Comparison of ENCODE assay signal across 31 cellular contexts in genomic region chr9:127181595-127182190, GRCh38. TPM values are rescaled to one million over a fixed set of nuclear protein-coding genes. Genes with fewer than 3 reads are reported as not detected.
DNase-seq lines count a peak whose midpoint lies in the region; ATAC-seq, FAIRE-seq and TF ChIP-seq lines count a peak whose summit lies in the region.
"Had no signal": no experiment of that assay in that cellular context is flagged by ENCODE, and none has a peak within 500 bp of the region (broad histone marks: within the 10 kb centered on the region; RNA-seq: fewer than 3 reads in every experiment).

No MANE protein-coding gene starts in this region.

- H2BK120ac ChIP-seq in IMR-90 (ENCODE audit: low read depth, low read length) (peak overlapping the region; percentile 10; the same call in 1 of the 2 replicates), H1 (replicated peaks; ENCODE audit: low read depth, low read length) (no peak overlapping the region)

- intact Hi-C loops in IMR-90 (cut with micrococcal nuclease) (no loop called here), sciatic nerve (cut with DNase I) (no loop called here)

- no peak overlapping the region for H3K27ac Mint-ChIP-seq in activated naive CD4-positive, alpha-beta T cell treated with anti-CD3 and anti-CD28 coated beads, Interleukin-2, amount 10 ng/mL, durations not matched to agents 7 days and 5 days
- H3K27ac Mint-ChIP-seq: activated CD4-positive, alpha-beta T cell treated with anti-CD3 and anti-CD28 coated beads, Interleukin-2, amount 10 ng/mL, durations not matched to agents 24 days and 14 days; mesothelial cell of epicardium had no signal

- H2BK5ac ChIP-seq in IMR-90 (ENCODE audit: low read depth, low read length, poor library complexity, severe bottlenecking), result no peak overlapping the region
- no peak overlapping the region for H2BK5ac ChIP-seq in H1 (ENCODE audit: low read depth, low read length)

- POLR2A ChIA-PET in IMR-90 (lab: Charles Lee; ENCODE audit: unreplicated experiment), result no interaction called here
- POLR2A ChIA-PET in H1 (lab: Charles Lee; ENCODE audit: partially characterized antibody), result interaction anchor here (1.4 kb wide), 1 partner anchor 13 kb away, joined by 3 read pairs; no protein-coding TSS in a partner anchor

- H2BK20ac ChIP-seq in IMR-90 (ENCODE audit: low read depth, low read length) (no peak overlapping the region), H1 (ENCODE audit: low read length) (no peak overlapping the region)

- H4K91ac ChIP-seq in IMR-90 (ENCODE audit: insufficient read depth, low read depth, low read length) (no peak overlapping the region), H1 (replicated peaks; ENCODE audit: insufficient read length, low read length) (no peak overlapping the region)

- TF ChIP-seq RAD21 in IMR-90 (IDR thresholded peaks at IDR 0.05; ENCODE audit: low read length) (no peak), H1 (IDR thresholded peaks at IDR 0.05 in 1 of 2, conservative IDR thresholded peaks at IDR 0.05 in 1 of 2; ENCODE audit: low read depth in 2 of 2, low read length in 2 of 2) (no peak)

- no peak overlapping the region for H3K27ac ChIP-seq in IMR-90 (ENCODE audit: insufficient read depth, low read length)
- no peak overlapping the region for H3K27ac ChIP-seq in H1 (ENCODE audit: low read depth, low read length)
- H3K27ac ChIP-seq: C4-2B, gastroesophageal sphincter, tibial nerve had no signal

- H3K79me1 ChIP-seq in IMR-90 (ENCODE audit: low read depth in 1 of 2, low read length in 2 of 2) (no peaks in the 10 kb centered on the region), H1 (ENCODE audit: low read depth, low read length) (no peaks in the 10 kb centered on the region; the same call in 1 of the 2 replicates)

- ATAC-seq in IMR-90 (ENCODE audit: low read depth) (no peak), sciatic nerve (no peak), GM18867 (IDR thresholded peaks at IDR 0.05; ENCODE audit: unreplicated experiment) (no peak)
- ATAC-seq: gastroesophageal sphincter, K562, left ventricle myocardium superior, SK-N-SH treated with all-trans-retinoic acid at 6 μM for 48 hours had no signal

- H3K4me3 Mint-ChIP-seq in activated naive CD4-positive, alpha-beta T cell treated with anti-CD3 and anti-CD28 coated beads, Interleukin-2, amount 10 ng/mL, durations not matched to agents 7 days and 5 days, result no peak overlapping the region
- H3K4me3 Mint-ChIP-seq: activated CD4-positive, alpha-beta T cell treated with anti-CD3 and anti-CD28 coated beads, Interleukin-2, amount 10 ng/mL, durations not matched to agents 24 days and 14 days; H9; mesothelial cell of epicardium had no signal

- H3K9ac ChIP-seq in IMR-90 (ENCODE audit: low read depth, low read length) (no peak overlapping the region), H1 (replicated peaks in 1 of 4; ENCODE audit: extremely low read depth in 1 of 4, low read depth in 3 of 4, low read length in 3 of 4) (no peak overlapping the region)

- TF ChIP-seq CTCF in IMR-90 (conservative IDR thresholded peaks at IDR 0.05; ENCODE audit: low read depth, low read length), result no peak
- no peak for TF ChIP-seq CTCF in H1 (IDR thresholded peaks at IDR 0.05; ENCODE audit: control extremely low read depth in 1 of 3, insufficient read depth in 1 of 3, low read depth in 1 of 3, low read length in 3 of 3)

- FAIRE-seq in H1 (lab: Jason Lieb, UNC), result no peak
- FAIRE-seq: K562, small intestine had no signal

- H3K9me3 Mint-ChIP-seq in activated naive CD4-positive, alpha-beta T cell treated with anti-CD3 and anti-CD28 coated beads, Interleukin-2, amount 10 ng/mL, durations not matched to agents 7 days and 5 days, result no peaks in the 10 kb centered on the region
- H3K9me3 Mint-ChIP-seq: activated CD4-positive, alpha-beta T cell treated with anti-CD3 and anti-CD28 coated beads, Interleukin-2, amount 10 ng/mL, durations not matched to agents 24 days and 14 days; H9; mesothelial cell of epicardium; naive B cell had no signal

- H3K4ac ChIP-seq in IMR-90 (ENCODE audit: low read depth, low read length) (no peak overlapping the region), H1 (replicated peaks; ENCODE audit: insufficient read length, low read depth, low read length) (no peak overlapping the region)

- in situ Hi-C loops in IMR-90 (cut with MboI; ENCODE audit: low sequenced_read_pairs), result no loop called here

- H3K36me3 ChIP-seq in IMR-90 (ENCODE audit: control insufficient read depth, insufficient read depth, low read length) (no peaks in the 10 kb centered on the region), H1 (ENCODE audit: control insufficient read depth in 2 of 4, insufficient read depth in 4 of 4, low read length in 3 of 4) (no peaks in the 10 kb centered on the region)
- H3K36me3 ChIP-seq: gastroesophageal sphincter, tibial nerve had no signal

- H3K56ac ChIP-seq in IMR-90 (ENCODE audit: extremely low read depth, insufficient read depth, low read length), result no peak overlapping the region
- no peak overlapping the region for H3K56ac ChIP-seq in H1 (replicated peaks; ENCODE audit: insufficient read length, low read depth, low read length)

- dilution Hi-C loops in IMR-90 (cut with HindIII; ENCODE audit: low sequenced_read_pairs, unreplicated experiment), result no loop called here

- H3K18ac ChIP-seq in IMR-90 (ENCODE audit: low read depth, low read length) (no peak overlapping the region), H1 (ENCODE audit: extremely low read depth, low read length) (no peak overlapping the region)

- H2BK15ac ChIP-seq in IMR-90 (ENCODE audit: low read depth, low read length) (no peak overlapping the region), H1 (ENCODE audit: low read length) (no peak overlapping the region)

- no peaks in the 10 kb centered on the region for H3K23me2 ChIP-seq in H1 (ENCODE audit: low read depth, low read length)

- H3K23ac ChIP-seq in IMR-90 (ENCODE audit: low read depth, low read length), result no peak overlapping the region
- H3K23ac ChIP-seq in H1 (ENCODE audit: insufficient read length), result no peak overlapping the region

- TF ChIP-seq EP300 in H1 (IDR thresholded peaks at IDR 0.05; ENCODE audit: borderline replicate concordance in 1 of 2, low read depth in 2 of 2, low read length in 2 of 2), result no peak

- H4K5ac ChIP-seq in IMR-90 (ENCODE audit: low read depth, low read length) (no peak overlapping the region), H1 (ENCODE audit: insufficient read length, low read depth, low read length) (no peak overlapping the region)

- no peak overlapping the region for H4K8ac ChIP-seq in IMR-90 (ENCODE audit: low read depth in 2 of 2, low read length in 2 of 2)
- no peak overlapping the region for H4K8ac ChIP-seq in H1 (ENCODE audit: extremely low read depth, insufficient read depth, low read length)

- DNase-seq in DMS 273 (lab: John Stamatoyannopoulos, UW; ENCODE audit: unreplicated experiment) (peak; percentile 52), IMR-90 (no peak), H1 (ENCODE audit: low read depth in 1 of 2, low spot score in 2 of 2) (no peak), sciatic nerve (ENCODE audit: low spot score) (peak; percentile 38), SIG-M5 treated with dmso at 0.1 percent for 504 hours (lab: John Stamatoyannopoulos, UW; ENCODE audit: unreplicated experiment) (no peak)
- DNase-seq in activated naive CD4-positive, alpha-beta T cell treated with anti-CD3 and anti-CD28 coated beads, Interleukin-2, amount 10 ng/mL, durations not matched to agents 7 days and 5 days, result no peak
- DNase-seq: activated CD4-positive, alpha-beta T cell treated with anti-CD3 and anti-CD28 coated beads, Interleukin-2, amount 10 ng/mL, durations not matched to agents 24 days and 14 days; DMS79 treated with DMSO at 0.1 percent for 48 hours; GF-D8; H9; left ventricle myocardium superior; naive B cell; NCI-H1092 treated with DMSO at 0.1 percent for 48 hours; NCI-H1930; NCI-H2227 treated with DMSO at 0.1 percent for 48 hours; NCI-H748 treated with DMSO at 0.1 percent for 48 hours; occipital lobe; RPMI8226; small intestine; stimulated activated CD4-positive, alpha-beta T cell treated with anti-CD3 and anti-CD28 coated beads, Interleukin-1b, Interleukin-23, amount 100 ng/mL, for 48 hours; stimulated activated CD8-positive, alpha-beta memory T cell treated with anti-CD3 and anti-CD28 coated beads, Interleukin-4, amount 100 ng/mL, for 48 hours; T-helper 2 cell had no signal

- WGBS in IMR-90 (ENCODE audit: extremely low coverage in 2 of 2, insufficient read length in 1 of 2), 2 experiments, result 100% methylated on average over 1 of the region's 6 CpGs; no CpG with 5 or more reads in 1 of the 2 experiments
- 94% methylated on average over 5 of the region's 6 CpGs; no CpG with 5 or more reads in 1 of the 2 experiments for WGBS in H1 (ENCODE audit: extremely low coverage in 1 of 2, insufficient coverage in 1 of 2, insufficient read length in 1 of 2, insufficient replicate concordance in 2 of 2, low coverage in 1 of 2, low lambda C conversion rate in 2 of 2, missing lambda C conversion rate in 1 of 2), 2 experiments

- H2AFZ ChIP-seq in IMR-90 (replicated peaks; ENCODE audit: low read length, poor library complexity), result no peak overlapping the region
- H2AFZ ChIP-seq in H1 (ENCODE audit: low read length), result no peak overlapping the region

- TF ChIP-seq POLR2A in IMR-90 (IDR thresholded peaks at IDR 0.05; ENCODE audit: low read depth, low read length) (no peak), H1 (IDR thresholded peaks at IDR 0.05; ENCODE audit: control extremely low read depth in 1 of 2, low read depth in 2 of 2, low read length in 2 of 2) (no peak)

- H3K14ac ChIP-seq in IMR-90 (replicated peaks; ENCODE audit: low read depth, low read length) (no peak overlapping the region), H1 (ENCODE audit: insufficient read length) (no peak overlapping the region)

- peaks cover 28% of the 10 kb centered on the region for H3K27me3 Mint-ChIP-seq in activated naive CD4-positive, alpha-beta T cell treated with anti-CD3 and anti-CD28 coated beads, Interleukin-2, amount 10 ng/mL, durations not matched to agents 7 days and 5 days
- H3K27me3 Mint-ChIP-seq: naive B cell had no signal

- no peaks in the 10 kb centered on the region for H3K36me3 Mint-ChIP-seq in activated naive CD4-positive, alpha-beta T cell treated with anti-CD3 and anti-CD28 coated beads, Interleukin-2, amount 10 ng/mL, durations not matched to agents 7 days and 5 days
- H3K36me3 Mint-ChIP-seq: mesothelial cell of epicardium had no signal

- H3K4me3 ChIP-seq in IMR-90 (ENCODE audit: insufficient read depth, low read depth, low read length) (no peak overlapping the region), H1 (ENCODE audit: extremely low read depth in 1 of 4, insufficient read depth in 2 of 4, low read depth in 3 of 4, low read length in 4 of 4) (no peak overlapping the region)
- H3K4me3 ChIP-seq: gastroesophageal sphincter, K562, stomach, tibial nerve had no signal

- H2AK5ac ChIP-seq in IMR-90 (ENCODE audit: low read depth, low read length) (no peak overlapping the region), H1 (ENCODE audit: low read depth, low read length) (peak overlapping the region; percentile 7; the same call in 1 of the 2 replicates)

- H3K9me1 ChIP-seq in IMR-90 (ENCODE audit: insufficient read depth, low read length), result peaks cover 5% of the 10 kb centered on the region

- H3K4me2 ChIP-seq in IMR-90 (ENCODE audit: low read depth, low read length), result no peak overlapping the region
- no peak overlapping the region for H3K4me2 ChIP-seq in H1 (ENCODE audit: insufficient read depth in 1 of 2, low read depth in 2 of 2, low read length in 2 of 2)

- BruUV-seq in IMR-90 (replicated peaks; lab: Mats Ljungman, UMichigan), result no TSS peak

- CTCF ChIA-PET in IMR-90 (lab: Yijun Ruan, JAX) (no interaction called here), H1 (lab: Charles Lee; ENCODE audit: partially characterized antibody) (interaction anchor here (0.8 to 4.0 kb wide), 3 partner anchors 17 to 241 kb away, joined by 3 to 27 read pairs (median 3); no protein-coding TSS in a partner anchor)
- CTCF ChIA-PET in activated naive CD4-positive, alpha-beta T cell treated with anti-CD3 and anti-CD28 coated beads, Interleukin-2, amount 10 ng/mL, durations not matched to agents 7 days and 5 days (lab: Charles Lee), result interaction anchor here (1.2 kb wide), 1 partner anchor 31 kb away, joined by 3 read pairs; no protein-coding TSS in a partner anchor

- H3K9me3 ChIP-seq in IMR-90 (ENCODE audit: control insufficient read depth, insufficient read depth, low read length) (no peaks in the 10 kb centered on the region), H1 (ENCODE audit: insufficient read depth in 2 of 2, low read depth in 1 of 2, low read length in 1 of 2) (no peaks in the 10 kb centered on the region)
- H3K9me3 ChIP-seq: Caco-2, gastroesophageal sphincter, stomach, tibial nerve had no signal

- no peak overlapping the region; the same call in 1 of the 2 replicates for H2BK12ac ChIP-seq in H1 (ENCODE audit: low read depth, low read length)

- H3K27me3 ChIP-seq in IMR-90 (ENCODE audit: control insufficient read depth, insufficient read depth, low read length), result no peaks in the 10 kb centered on the region
- H3K27me3 ChIP-seq in H1 (replicated peaks in 1 of 4; ENCODE audit: control insufficient read depth in 3 of 4, extremely low read depth in 1 of 4, insufficient read depth in 3 of 4, low read length in 3 of 4), result no peaks in the 10 kb centered on the region
- H3K27me3 ChIP-seq: gastroesophageal sphincter, stomach, tibial nerve had no signal

- H3K79me2 ChIP-seq in H1 (ENCODE audit: control insufficient read depth in 1 of 2, insufficient read depth in 2 of 2, low read length in 2 of 2), result no peaks in the 10 kb centered on the region

- H3K4me1 ChIP-seq in IMR-90 (ENCODE audit: control insufficient read depth, insufficient read depth, low read length), result peaks cover 29% of the 10 kb centered on the region
- peaks cover 0 to 6% (median under 1%) of the 10 kb centered on the region in 4 experiments; a peak in 4 of 7 replicates for H3K4me1 ChIP-seq in H1 (replicated peaks in 1 of 4; ENCODE audit: control insufficient read depth in 3 of 4, insufficient read depth in 4 of 4, low read length in 3 of 4)

- H4K20me1 ChIP-seq in IMR-90 (ENCODE audit: insufficient read depth, low read length) (no peaks in the 10 kb centered on the region), H1 (replicated peaks in 1 of 2; ENCODE audit: control insufficient read depth in 1 of 2, insufficient read depth in 2 of 2, low read length in 2 of 2) (no peaks in the 10 kb centered on the region)

- no peaks in the 10 kb centered on the region for H3K4me1 Mint-ChIP-seq in activated naive CD4-positive, alpha-beta T cell treated with anti-CD3 and anti-CD28 coated beads, Interleukin-2, amount 10 ng/mL, durations not matched to agents 7 days and 5 days
- H3K4me1 Mint-ChIP-seq: activated CD4-positive, alpha-beta T cell treated with anti-CD3 and anti-CD28 coated beads, Interleukin-2, amount 10 ng/mL, durations not matched to agents 24 days and 14 days had no signal

- H2AK9ac ChIP-seq in IMR-90 (replicated peaks; ENCODE audit: low read depth, low read length, poor library complexity), result no peak overlapping the region

RNA-seq across cellular contexts. Expression of gene ANGPTL2, which starts 59.3 kb away (rescaled TPM):
- total RNA-seq in IMR-90 (2012; rRNA removed), result 9.5 and 14.7 TPM in 2 replicates
- 23.5 and 25.1 TPM in 2 replicates for polyA plus RNA-seq in IMR-90 (2012; rRNA removed)
- 17.2 and 30.6 TPM in 2 replicates for polyA plus RNA-seq in IMR-90 (2012; cell fraction: cytosol; rRNA removed)
- 24.7 and 29.8 TPM in 2 replicates for polyA plus RNA-seq in IMR-90 (2012; cell fraction: nucleus; rRNA removed; ENCODE audit: low replicate concordance)
- total RNA-seq in H1 (2021; fragmentation: NEBNext Ultra II Directional; extraction: Animal tissue kit (Norgen Biotek cat#: 25700)), result 10.6 and 10.7 TPM in 2 replicates
- 5.9 and 9.0 TPM in 2 replicates for polyA plus RNA-seq in H1 (2011; rRNA removed)
- polyA plus RNA-seq in H1 (2011; cell fraction: cytosol; rRNA removed), result 6.6 TPM
- 9.4 TPM for polyA plus RNA-seq in H1 (2011; cell fraction: nucleus; rRNA removed)
- polyA plus RNA-seq in H1 (2012, experiment 1 of 2), result 8.3 to 10.8 TPM (median 9.8 TPM) in 4 replicates
- polyA plus RNA-seq in H1 (2012, experiment 2 of 2), result 8.0 TPM
- polyA plus RNA-seq in H1 (2013, experiment 1 of 2), result 13.4 TPM
- 17.1 TPM for polyA plus RNA-seq in H1 (2013, experiment 2 of 2)
- 6.5 and 10.3 TPM in 2 replicates for polyA minus RNA-seq in H1 (2011; rRNA and poly(A)+ RNA removed)
- 10.8 TPM for polyA minus RNA-seq in H1 (2011; cell fraction: cytosol; rRNA and poly(A)+ RNA removed)
- 3.5 TPM for polyA minus RNA-seq in H1 (2011; cell fraction: nucleus; rRNA and poly(A)+ RNA removed)
- 46.4 TPM for total RNA-seq in sciatic nerve
- total RNA-seq: activated CD4-positive, alpha-beta T cell treated with anti-CD3 and anti-CD28 coated beads, Interleukin-2, amount 10 ng/mL, durations not matched to agents 24 days and 14 days; Caco-2; K562 had no signal
- polyA plus RNA-seq: K562 had no signal

Comparison
In these comparisons a context has a peak if more than half of its experiments do, and no peak if none do; other contexts are left out.
1. DNase-seq: peak in DMS 273 (single experiment) and sciatic nerve (single experiment); none in IMR-90 (single experiment), H1 (0 of 2), SIG-M5 treated with dmso at 0.1 percent for 504 hours (single experiment) and activated naive CD4-positive, alpha-beta T cell treated with anti-CD3 and anti-CD28 coated beads, Interleukin-2, amount 10 ng/mL, durations not matched to agents 7 days and 5 days (single experiment).